8 cellular contexts compared by ENCODE assay signal in genomic region chr11:22657101-22657694, GRCh38. TPM values are rescaled to one million over a fixed set of nuclear protein-coding genes. Genes with fewer than 3 reads are reported as not detected.
DNase-seq lines count a peak whose midpoint lies in the region; ATAC-seq and TF ChIP-seq lines count a peak whose summit lies in the region.

No MANE protein-coding gene starts in this region.

- H2AFZ ChIP-seq in H9 (ENCODE audit: low read length), result no peak overlapping the region

- no peaks in the 10 kb centered on the region for H3K4me1 ChIP-seq in H9 (ENCODE audit: insufficient read depth, low read length)
- H3K4me1 ChIP-seq in esophagus squamous epithelium, result no peaks in the 10 kb centered on the region

- H2BK5ac ChIP-seq in H9 (ENCODE audit: insufficient read length, low read length), result no peak overlapping the region

- H4K5ac ChIP-seq in H9 (ENCODE audit: insufficient read length, low read depth, low read length), result no peak overlapping the region

- no peak overlapping the region for H3K4me3 ChIP-seq in esophagus squamous epithelium

- H3T11ph ChIP-seq in H9 (ENCODE audit: low read length), result no peak overlapping the region

- H3K4ac ChIP-seq in H9 (ENCODE audit: low read depth, low read length), result no peak overlapping the region

- H3K14ac ChIP-seq in H9 (ENCODE audit: insufficient read depth, low read length), result no peak overlapping the region

- H3K27ac Mint-ChIP-seq in H9, result no peak overlapping the region

- H3K23ac ChIP-seq in H9 (ENCODE audit: insufficient read length, low read depth, low read length), result no peak overlapping the region

- ATAC-seq in GM19463 (IDR thresholded peaks at IDR 0.05; ENCODE audit: unreplicated experiment), result peak; percentile 88
- peak; percentile 97 for ATAC-seq in HG03135 (IDR thresholded peaks at IDR 0.05; ENCODE audit: unreplicated experiment)

- H3K4me2 ChIP-seq in H9 (ENCODE audit: insufficient read depth, insufficient read length, low read length), result no peak overlapping the region

- no peak overlapping the region for H2BK20ac ChIP-seq in H9 (ENCODE audit: low read depth, low read length, poor library complexity, severe bottlenecking)

- H3K9ac ChIP-seq in H9 (ENCODE audit: extremely low read depth, insufficient read length, low read length), result no peak overlapping the region

- H4K8ac ChIP-seq in H9 (replicated peaks; ENCODE audit: insufficient read length, low read depth, low read length), result no peak overlapping the region

- peak; percentile 39 for DNase-seq in GM10266 (ENCODE audit: extremely low spot score)
- peak; percentile 3 for DNase-seq in central memory CD4-positive, alpha-beta T cell
- DNase-seq in H9, result no peak
- DNase-seq in dermis blood vessel endothelial cell, result no peak
- no peak for DNase-seq in NCI-H187 (lab: John Stamatoyannopoulos, UW)
- DNase-seq in esophagus squamous epithelium (lab: John Stamatoyannopoulos, UW), result no peak

- H3K27ac ChIP-seq in H9 (ENCODE audit: insufficient read length, low read depth, low read length) (no peak overlapping the region), esophagus squamous epithelium (no peak overlapping the region)

- no peaks in the 10 kb centered on the region for H4K20me1 ChIP-seq in H9 (ENCODE audit: control insufficient read depth, insufficient read depth, insufficient read length)

- H2BK15ac ChIP-seq in H9 (ENCODE audit: low read depth, low read length), result no peak overlapping the region

- no peak overlapping the region for H2BK12ac ChIP-seq in H9 (ENCODE audit: insufficient read length, low read depth, low read length)

- no peak overlapping the region for H2BK120ac ChIP-seq in H9 (ENCODE audit: low read depth, low read length, poor library complexity, severe bottlenecking)

- no peaks in the 10 kb centered on the region for H3K36me3 ChIP-seq in esophagus squamous epithelium

- H3K23me2 ChIP-seq in H9 (ENCODE audit: insufficient read length, low read depth, low read length, poor library complexity, severe bottlenecking), result no peaks in the 10 kb centered on the region

- peaks cover 18 to 29% of the 10 kb centered on the region in 2 experiments for H3K4me1 Mint-ChIP-seq in H9

- H3K27me3 ChIP-seq in H9 (ENCODE audit: insufficient read depth, low read length), result no peaks in the 10 kb centered on the region
- no peaks in the 10 kb centered on the region for H3K27me3 ChIP-seq in esophagus squamous epithelium

- peaks cover 0 to 5% (median 0%) of the 10 kb centered on the region in 3 experiments; a peak in 2 of 7 replicates for H3K36me3 Mint-ChIP-seq in H9 (ENCODE audit: insufficient read depth in 1 of 3, low read depth in 3 of 3)

- H3K56ac ChIP-seq in H9 (ENCODE audit: insufficient read length, low read depth, low read length), result no peak overlapping the region

- TF ChIP-seq CTCF in GM10266 (IDR thresholded peaks at IDR 0.05; ENCODE audit: control insufficient read depth, insufficient read depth, low read depth, missing control alignments) (no peak), H9 (conservative IDR thresholded peaks at IDR 0.05) (no peak), esophagus squamous epithelium (IDR thresholded peaks at IDR 0.05) (no peak)

- no peak overlapping the region for H3K4me3 Mint-ChIP-seq in H9

- intact Hi-C loops in esophagus squamous epithelium (cut with DNase I), result no loop called here

- no peaks in the 10 kb centered on the region for H3K79me1 ChIP-seq in H9 (ENCODE audit: insufficient read depth, low read depth, low read length, poor library complexity, severe bottlenecking)

- H3K79me2 ChIP-seq in H9 (ENCODE audit: insufficient read depth, low read length), result no peaks in the 10 kb centered on the region

- peaks cover 0 to 5% of the 10 kb centered on the region in 2 experiments; a peak in 2 of 5 replicates for H3K9me3 Mint-ChIP-seq in H9

- no peak overlapping the region for H3K18ac ChIP-seq in H9 (ENCODE audit: insufficient read length, low read depth, low read length)

- no peak for TF ChIP-seq POLR2A in esophagus squamous epithelium (IDR thresholded peaks at IDR 0.05)

- H3K9me3 ChIP-seq in H9 (ENCODE audit: control insufficient read depth, low read depth, low read length), result no peaks in the 10 kb centered on the region
- no peaks in the 10 kb centered on the region for H3K9me3 ChIP-seq in esophagus squamous epithelium

- no CpG with 5 or more reads among the region's 1 CpG for WGBS in H9 (ENCODE audit: extremely low coverage, insufficient read length, low lambda C conversion rate)
- WGBS in esophagus squamous epithelium, 2 donors, result 40 to 44% methylated on average over 1 of the region's 1 CpG

- H3K27me3 Mint-ChIP-seq in H9 (ENCODE audit: low read depth), result no peaks in the 10 kb centered on the region; the same call in 1 of the 2 replicates

- no peak overlapping the region for H2AK5ac ChIP-seq in H9 (ENCODE audit: insufficient read length, low read length)

- H4K91ac ChIP-seq in H9 (ENCODE audit: insufficient read length, low read depth, low read length), result no peak overlapping the region

RNA-seq across cellular contexts. Expression of gene GAS2, which starts 9.2 kb away (rescaled TPM):
- total RNA-seq in H9 (2021) (1.7 and 1.8 TPM in 2 replicates), dermis blood vessel endothelial cell (0.56 and 1.7 TPM in 2 replicates), esophagus squamous epithelium (1 to 10 TPM in 3 of 4 donors, under 1 TPM in 1; 0.15 to 4.0 (median 2.5) TPM)

RNA-seq across cellular contexts. Expression of gene FANCF, which starts 31.6 kb away (rescaled TPM):
- total RNA-seq in H9 (2021), result 15.3 and 17.8 TPM in 2 replicates
- 10.6 and 10.7 TPM in 2 replicates for total RNA-seq in dermis blood vessel endothelial cell
- 1 to 10 TPM; 4.4 to 9.1 (median 6.0) TPM for total RNA-seq in esophagus squamous epithelium

Comparison
In these comparisons a context has a peak if more than half of its experiments do, and no peak if none do; other contexts are left out.
1. DNase-seq: peak in GM10266 (single experiment) and central memory CD4-positive, alpha-beta T cell (single experiment); none in H9 (single experiment), dermis blood vessel endothelial cell (single experiment), NCI-H187 (0 of 2) and esophagus squamous epithelium (single experiment).